24 cellular contexts compared by ENCODE assay signal in the genomic region with DNA sequence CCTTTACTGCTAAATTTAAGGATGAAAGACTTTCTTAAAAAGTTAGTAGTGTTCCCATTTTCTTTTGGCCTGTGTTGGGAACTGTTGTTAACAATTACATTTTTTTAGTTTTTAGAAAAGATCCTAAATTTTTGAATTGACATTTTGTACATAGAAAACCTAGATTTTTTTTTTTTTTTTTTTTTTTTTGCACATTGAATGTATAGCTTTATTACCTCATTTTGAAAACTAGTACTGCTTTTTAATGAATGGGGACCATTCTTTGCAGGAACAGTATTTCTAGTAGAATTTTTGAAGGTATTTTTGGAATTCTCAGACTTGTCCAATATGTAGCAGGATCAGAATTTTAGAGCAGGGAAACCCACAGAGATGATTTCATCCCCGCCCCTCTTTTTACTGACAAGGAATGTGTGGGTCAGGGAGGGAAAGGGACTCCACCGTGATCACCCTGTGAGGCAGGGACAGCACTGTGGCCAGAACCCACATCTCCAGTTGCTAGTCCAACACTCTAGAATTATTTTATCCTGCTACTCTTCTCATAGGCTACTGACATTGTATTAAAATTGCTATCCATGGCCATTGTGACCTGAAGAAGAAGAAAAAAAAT.
DNase-seq lines count a peak whose midpoint lies in the region; TF ChIP-seq lines count a peak whose summit lies in the region.
"Had no signal": no experiment of that assay in that cellular context is flagged by ENCODE, and none has a peak within 500 bp of the region (broad histone marks: within the 10 kb centered on the region; RNA-seq: fewer than 3 reads in every experiment).

No MANE protein-coding gene starts in this region.

- no peaks in the 10 kb centered on the region for H4K20me1 ChIP-seq in fibroblast of lung (ENCODE audit: control insufficient read depth, extremely low read depth, insufficient read depth, low read length)

- H4K91ac ChIP-seq in trophoblast cell (ENCODE audit: low read depth, low read length) = no peak overlapping the region

- no peak overlapping the region for H2BK120ac ChIP-seq in trophoblast cell (ENCODE audit: insufficient read depth, low read length, poor library complexity)

- H2AFZ ChIP-seq in fibroblast of lung (ENCODE audit: low read length) (no peak overlapping the region), trophoblast cell (ENCODE audit: insufficient read depth, low read length, poor library complexity) (no peak overlapping the region)

- no peaks in the 10 kb centered on the region for H3K79me1 ChIP-seq in trophoblast cell (ENCODE audit: low read length)

- no CpG with 5 or more reads among the region's 2 CpGs for WGBS in trophoblast cell (ENCODE audit: extremely low coverage, insufficient coverage, insufficient read length)

- H3K36me3 ChIP-seq in SJCRH30 (peaks cover 75% of the 10 kb centered on the region), fibroblast of lung (ENCODE audit: control insufficient read depth, insufficient read depth, low read length) (no peaks in the 10 kb centered on the region), skeletal muscle satellite cell (ENCODE audit: insufficient read depth, low read length) (peaks cover 45% of the 10 kb centered on the region), trophoblast cell (ENCODE audit: control insufficient read depth in 1 of 2, insufficient read depth in 2 of 2, low read length in 2 of 2) (no peaks in the 10 kb centered on the region)
- H3K36me3 ChIP-seq: adrenal gland, transverse colon had no signal

- H3K79me2 ChIP-seq in fibroblast of lung (ENCODE audit: control insufficient read depth, insufficient read depth, low read length) = no peaks in the 10 kb centered on the region
- H3K79me2 ChIP-seq in trophoblast cell (ENCODE audit: control insufficient read depth, insufficient read depth, low read length, poor library complexity) = no peaks in the 10 kb centered on the region

- H3K36me3 Mint-ChIP-seq in immature natural killer cell = no peaks in the 10 kb centered on the region
- H3K36me3 Mint-ChIP-seq: activated naive CD4-positive, alpha-beta T cell treated with anti-CD3 and anti-CD28 coated beads, Interleukin-2, amount 10 ng/mL, durations not matched to agents 7 days and 5 days had no signal

- no peak overlapping the region for H3K4me3 ChIP-seq in SJCRH30
- H3K4me3 ChIP-seq in fibroblast of lung (replicated peaks in 1 of 4; ENCODE audit: control extremely low read depth in 1 of 4, insufficient read depth in 1 of 4, low read depth in 3 of 4, low read length in 4 of 4) = no peak overlapping the region
- peak overlapping the region; percentile 5 for H3K4me3 ChIP-seq in skeletal muscle satellite cell (ENCODE audit: low read length)
- no peak overlapping the region for H3K4me3 ChIP-seq in trophoblast cell (ENCODE audit: low read depth, low read length)
- H3K4me3 ChIP-seq: adrenal gland, transverse colon had no signal

- no peak overlapping the region for H2BK12ac ChIP-seq in trophoblast cell (ENCODE audit: low read length)

- no peak for TF ChIP-seq CTCF in fibroblast of lung (conservative IDR thresholded peaks at IDR 0.05 in 1 of 2, IDR thresholded peaks at IDR 0.05 in 1 of 2; ENCODE audit: low read depth in 1 of 2, low read length in 2 of 2)

- H3K9ac ChIP-seq in fibroblast of lung (ENCODE audit: insufficient read depth, low read length) (no peak overlapping the region), skeletal muscle satellite cell (ENCODE audit: low read depth, low read length) (peak overlapping the region; percentile 41), trophoblast cell (ENCODE audit: low read length) (no peak overlapping the region)

- no peak overlapping the region for H3K23ac ChIP-seq in trophoblast cell (ENCODE audit: low read length)

- H3K4me3 Mint-ChIP-seq in immature natural killer cell = no peak overlapping the region
- H3K4me3 Mint-ChIP-seq: activated naive CD4-positive, alpha-beta T cell treated with anti-CD3 and anti-CD28 coated beads, Interleukin-2, amount 10 ng/mL, durations not matched to agents 7 days and 5 days; activated T-helper 1 cell treated with anti-CD3 and anti-CD28 coated beads, Interleukin-12 subunit alpha, Interleukin-12 subunit beta, Interleukin-2, Interleukin-4 antibody, amounts not matched to agents 30 ng/mL and 10 ng/mL and 1 ng/mL, durations not matched to agents 14 hours and 24 hours and 36 hours; IgD-negative memory B cell; T-cell had no signal

- peaks cover 0 to 4% (median 2%) of the 10 kb centered on the region in 3 donors for H3K27me3 Mint-ChIP-seq in immature natural killer cell (ENCODE audit: low read depth in 3 of 3)
- H3K27me3 Mint-ChIP-seq: activated naive CD4-positive, alpha-beta T cell treated with anti-CD3 and anti-CD28 coated beads, Interleukin-2, amount 10 ng/mL, durations not matched to agents 7 days and 5 days; IgD-negative memory B cell; T-cell had no signal

- H4K12ac ChIP-seq in trophoblast cell (ENCODE audit: low read depth, low read length) = no peak overlapping the region

- no peak overlapping the region for H2BK5ac ChIP-seq in trophoblast cell (ENCODE audit: low read depth, low read length, poor library complexity)

- H3K4ac ChIP-seq in trophoblast cell (ENCODE audit: low read depth, low read length) = no peak overlapping the region

- H3K27me3 ChIP-seq in SJCRH30 (no peaks in the 10 kb centered on the region), fibroblast of lung (ENCODE audit: control insufficient read depth, insufficient read depth, low read length) (no peaks in the 10 kb centered on the region), skeletal muscle satellite cell (ENCODE audit: control insufficient read depth, insufficient read depth, low read length) (no peaks in the 10 kb centered on the region), trophoblast cell (ENCODE audit: insufficient read depth, low read length) (no peaks in the 10 kb centered on the region)
- H3K27me3 ChIP-seq: adrenal gland, transverse colon had no signal

- peak overlapping the region in 1 of 6 donors; percentile 14 for H3K27ac Mint-ChIP-seq in immature natural killer cell
- H3K27ac Mint-ChIP-seq: activated naive CD4-positive, alpha-beta T cell treated with anti-CD3 and anti-CD28 coated beads, Interleukin-2, amount 10 ng/mL, durations not matched to agents 7 days and 5 days; activated T-helper 1 cell treated with anti-CD3 and anti-CD28 coated beads, Interleukin-12 subunit alpha, Interleukin-12 subunit beta, Interleukin-2, Interleukin-4 antibody, amounts not matched to agents 30 ng/mL and 10 ng/mL and 1 ng/mL, durations not matched to agents 14 hours and 24 hours and 36 hours; T-cell had no signal

- H4K8ac ChIP-seq in trophoblast cell (ENCODE audit: low read depth, low read length) = no peak overlapping the region

- no peak overlapping the region for H3K14ac ChIP-seq in trophoblast cell (ENCODE audit: low read length)

- peaks cover 7 to 31% of the 10 kb centered on the region in 2 donors for H3K4me1 Mint-ChIP-seq in immature natural killer cell

- no peaks in the 10 kb centered on the region for H3K9me3 ChIP-seq in SJCRH30 (replicated peaks)
- H3K9me3 ChIP-seq in fibroblast of lung (ENCODE audit: control insufficient read depth, insufficient read depth, low read depth, low read length) = no peaks in the 10 kb centered on the region
- H3K9me3 ChIP-seq in skeletal muscle satellite cell (replicated peaks; ENCODE audit: low read length) = no peaks in the 10 kb centered on the region
- no peaks in the 10 kb centered on the region for H3K9me3 ChIP-seq in trophoblast cell (ENCODE audit: insufficient read depth, low read depth, low read length)
- H3K9me3 ChIP-seq: adrenal gland, transverse colon had no signal

- H3K4me1 ChIP-seq in SJCRH30 (peaks cover 8% of the 10 kb centered on the region), fibroblast of lung (ENCODE audit: control insufficient read depth, extremely low read depth, insufficient read depth, low read length) (no peaks in the 10 kb centered on the region), skeletal muscle satellite cell (ENCODE audit: control insufficient read depth, insufficient read depth, low read length) (peaks cover 16% of the 10 kb centered on the region), trophoblast cell (ENCODE audit: control insufficient read depth in 1 of 2, insufficient read depth in 2 of 2, low read length in 2 of 2) (no peaks in the 10 kb centered on the region)
- H3K4me1 ChIP-seq: adrenal gland had no signal

- H2AK5ac ChIP-seq in trophoblast cell (ENCODE audit: low read length) = no peak overlapping the region

- peak overlapping the region; percentile 95 for H3K4me2 ChIP-seq in fibroblast of lung (ENCODE audit: extremely low read depth, insufficient read depth, low read length)
- peak overlapping the region; percentile 64 for H3K4me2 ChIP-seq in skeletal muscle satellite cell (ENCODE audit: low read length)
- H3K4me2 ChIP-seq in trophoblast cell (ENCODE audit: low read length) = no peak overlapping the region

- no peaks in the 10 kb centered on the region for H3K9me3 Mint-ChIP-seq in immature natural killer cell
- H3K9me3 Mint-ChIP-seq: activated naive CD4-positive, alpha-beta T cell treated with anti-CD3 and anti-CD28 coated beads, Interleukin-2, amount 10 ng/mL, durations not matched to agents 7 days and 5 days had no signal

- DNase-seq in EL = peak; percentile 40
- DNase-seq in SJCRH30 = no peak
- no peak for DNase-seq in fibroblast of lung (ENCODE audit: low read depth in 2 of 2)
- no peak for DNase-seq in hypothalamus (lab: John Stamatoyannopoulos, UW)
- no peak for DNase-seq in immature natural killer cell
- DNase-seq in stimulated activated CD4-positive, alpha-beta T cell treated with anti-CD3 and anti-CD28 coated beads, Interleukin-2, amount 100 ng/mL, for 24 hours = no peak
- DNase-seq in trophoblast cell = no peak
- DNase-seq: activated CD4-positive, alpha-beta T cell treated with anti-CD3 and anti-CD28 coated beads, Interleukin-2, amount 50 U/mL, for 4 hours; activated CD4-positive, CD25-positive, alpha-beta regulatory T cell; activated CD8-positive, alpha-beta memory T cell treated with anti-CD3 and anti-CD28 coated beads, Interleukin-2, amount 50 U/mL, for 4 hours; activated naive CD4-positive, alpha-beta T cell treated with anti-CD3 and anti-CD28 coated beads, Interleukin-2, amount 10 ng/mL, durations not matched to agents 7 days and 5 days; adrenal gland; C1 segment of cervical spinal cord; COR-L47; DMS53; mesendoderm; posterior cingulate gyrus; right cardiac atrium; stimulated activated CD4-positive, alpha-beta T cell treated with anti-CD3 and anti-CD28 coated beads, Interleukin-4, amount 100 ng/mL, for 1 hour; T-cell; transverse colon had no signal

- H3K27ac ChIP-seq in SJCRH30 (peak overlapping the region; percentile 12; the same call in 1 of the 2 replicates), fibroblast of lung (ENCODE audit: insufficient read depth, low read length) (no peak overlapping the region), trophoblast cell (ENCODE audit: low read depth, low read length) (no peak overlapping the region)
- H3K27ac ChIP-seq: adrenal gland had no signal

- H3K18ac ChIP-seq in trophoblast cell (ENCODE audit: low read length) = no peak overlapping the region
